8 cellular contexts compared by ENCODE assay signal in the genomic region with DNA sequence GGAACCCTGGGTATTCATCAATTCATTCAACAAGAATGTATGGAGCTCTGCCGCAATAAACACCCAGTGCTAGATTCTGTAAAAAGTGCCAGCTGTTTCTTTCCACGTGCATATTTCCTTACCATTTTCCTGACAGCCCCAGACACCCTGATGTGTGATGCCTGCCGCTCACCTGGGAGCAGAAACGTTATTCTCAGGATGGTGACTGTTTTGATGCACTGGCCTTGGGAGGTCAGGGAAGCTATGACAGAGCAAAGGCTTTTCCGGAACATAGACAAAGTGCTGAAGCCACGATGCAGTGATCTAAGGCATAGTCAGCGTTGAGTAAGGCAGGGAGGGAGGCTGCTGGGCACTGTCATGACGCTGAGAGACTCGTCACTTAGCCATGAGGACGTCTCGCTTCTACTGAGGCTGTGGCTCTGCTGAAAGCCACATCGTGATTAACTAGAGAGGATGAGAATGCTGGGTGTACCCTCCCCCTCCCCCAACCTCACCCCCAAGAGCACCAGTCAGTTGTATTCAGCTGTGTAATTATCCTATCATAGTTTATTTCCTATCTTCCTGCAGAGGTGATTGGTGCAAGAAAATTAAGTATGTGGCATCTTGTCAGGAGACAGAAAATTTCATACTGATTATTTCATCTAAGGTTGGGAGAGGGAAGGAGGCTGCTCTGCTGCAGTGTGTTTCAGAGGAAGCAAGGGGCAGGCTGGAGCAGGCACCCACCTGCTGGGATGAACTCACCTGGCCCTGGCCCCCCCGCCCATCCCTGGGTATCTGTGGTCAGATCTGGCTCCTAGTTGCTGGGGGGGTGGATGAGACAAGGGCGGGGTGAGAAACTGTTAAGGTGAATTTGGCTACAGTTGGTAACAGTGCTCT. TPM values are rescaled to one million over a fixed set of nuclear protein-coding genes. Genes with fewer than 3 reads are reported as not detected.
A peak's percentile ranks its signal among the peaks of the same experiment; 100 is the strongest.
DNase-seq lines count a peak whose midpoint lies in the region; ATAC-seq and TF ChIP-seq lines count a peak whose summit lies in the region.

No MANE protein-coding gene starts in this region.

- DNase-seq in CD4-positive, CD25-positive, alpha-beta regulatory T cell, result peak in 1 of 3 donors; percentile 51
- DNase-seq in NCI-H460 (ENCODE audit: extremely low read depth, low read depth) (peak; percentile 78), left colon (no peak), type B pancreatic cell (ENCODE audit: extremely low spot score, unreplicated experiment) (no peak), putamen (ENCODE audit: low spot score) (no peak), DMS153 (lab: John Stamatoyannopoulos, UW) (no peak), UCSD-AML1 (lab: John Stamatoyannopoulos, UW; ENCODE audit: unreplicated experiment) (no peak)
- peak; percentile 26 for DNase-seq in activated naive CD4-positive, alpha-beta T cell treated with anti-CD3 and anti-CD28 coated beads, Interleukin-2, amount 50 U/mL, for 16 hours

- H3K9me3 Mint-ChIP-seq in CD4-positive, CD25-positive, alpha-beta regulatory T cell, result no peaks in the 10 kb centered on the region
- no peaks in the 10 kb centered on the region for H3K9me3 Mint-ChIP-seq in type B pancreatic cell

- TF ChIP-seq CTCF in type B pancreatic cell (conservative IDR thresholded peaks at IDR 0.05), result no peak

- H3K27me3 ChIP-seq in CD4-positive, CD25-positive, alpha-beta regulatory T cell (ENCODE audit: control insufficient read depth, insufficient read depth, low read length), result no peaks in the 10 kb centered on the region

- ATAC-seq in CD4-positive, CD25-positive, alpha-beta regulatory T cell (ENCODE audit: low read depth in 2 of 2), result peak; percentile 26 to 36
- ATAC-seq in left colon, result peak; percentile 38

- H3K36me3 ChIP-seq in CD4-positive, CD25-positive, alpha-beta regulatory T cell (ENCODE audit: control insufficient read depth, insufficient read depth, low read length), result no peaks in the 10 kb centered on the region

- H3K36me3 Mint-ChIP-seq in CD4-positive, CD25-positive, alpha-beta regulatory T cell, result no peaks in the 10 kb centered on the region
- no peaks in the 10 kb centered on the region for H3K36me3 Mint-ChIP-seq in type B pancreatic cell

- peaks cover 14 to 54% (median 41%) of the 10 kb centered on the region in 4 donors for H3K4me1 Mint-ChIP-seq in CD4-positive, CD25-positive, alpha-beta regulatory T cell
- H3K4me1 Mint-ChIP-seq in type B pancreatic cell (ENCODE audit: unreplicated experiment), result peaks cover 18% of the 10 kb centered on the region

- H3K4me3 ChIP-seq in CD4-positive, CD25-positive, alpha-beta regulatory T cell (ENCODE audit: low read depth, low read length), result no peak overlapping the region

- no peak overlapping the region for H3K27ac ChIP-seq in CD4-positive, CD25-positive, alpha-beta regulatory T cell (ENCODE audit: insufficient read depth, low read length, poor library complexity, severe bottlenecking)

- peak overlapping the region; percentile 77 to 95 (median 88) for H3K27ac Mint-ChIP-seq in CD4-positive, CD25-positive, alpha-beta regulatory T cell
- H3K27ac Mint-ChIP-seq in type B pancreatic cell, result peak overlapping the region; percentile 62

- peaks cover 10% of the 10 kb centered on the region for H3K27me3 Mint-ChIP-seq in CD4-positive, CD25-positive, alpha-beta regulatory T cell
- peaks cover 21% of the 10 kb centered on the region for H3K27me3 Mint-ChIP-seq in type B pancreatic cell

- peaks cover 46% of the 10 kb centered on the region for H3K4me1 ChIP-seq in CD4-positive, CD25-positive, alpha-beta regulatory T cell (ENCODE audit: control insufficient read depth, insufficient read depth, low read length, poor library complexity, severe bottlenecking)

- H3K4me3 Mint-ChIP-seq in CD4-positive, CD25-positive, alpha-beta regulatory T cell, result peak overlapping the region in 2 of 4 donors; percentile 59 to 60
- H3K4me3 Mint-ChIP-seq in type B pancreatic cell, result no peak overlapping the region

- intact Hi-C loops in left colon (cut with DNase I, micrococcal nuclease), result loop anchor here in 1 of 2 donors (10.0 kb wide), 1 partner anchor 191 kb away; no protein-coding TSS in a partner anchor

- H3K9me3 ChIP-seq in CD4-positive, CD25-positive, alpha-beta regulatory T cell (ENCODE audit: control insufficient read depth in 2 of 2, low read length in 2 of 2), result no peaks in the 10 kb centered on the region

RNA-seq across cellular contexts. Expression of a gene that starts 48.8 kb away (rescaled TPM):
- 52.1 TPM for total RNA-seq in CD4-positive, CD25-positive, alpha-beta regulatory T cell
- polyA plus RNA-seq in CD4-positive, CD25-positive, alpha-beta regulatory T cell, result 10 to 100 TPM; 17.5 to 19.8 (median 17.8) TPM
- total RNA-seq in NCI-H460 (2014; rRNA removed; shearing (Covaris generic)), result 10.7 and 14.4 TPM in 2 replicates
- polyA plus RNA-seq in NCI-H460 (2014; cell fraction: nucleus; rRNA removed), result 11.2 and 15.2 TPM in 2 replicates
- total RNA-seq in left colon (10 to 100 TPM; 24.3 to 24.7 TPM), type B pancreatic cell (ENCODE audit: low replicate concordance) (35.4 TPM in 2 replicates)

Comparison
In these comparisons a context has a peak if more than half of its experiments do, and no peak if none do; other contexts are left out.
1. DNase-seq: peak in NCI-H460 (single experiment) and activated naive CD4-positive, alpha-beta T cell treated with anti-CD3 and anti-CD28 coated beads, Interleukin-2, amount 50 U/mL, for 16 hours (single experiment); none in left colon (0 of 2), type B pancreatic cell (single experiment), putamen (single experiment), DMS153 (single experiment) and UCSD-AML1 (single experiment).